1 cellular context compared by ENCODE assay signal in the genomic region with DNA sequence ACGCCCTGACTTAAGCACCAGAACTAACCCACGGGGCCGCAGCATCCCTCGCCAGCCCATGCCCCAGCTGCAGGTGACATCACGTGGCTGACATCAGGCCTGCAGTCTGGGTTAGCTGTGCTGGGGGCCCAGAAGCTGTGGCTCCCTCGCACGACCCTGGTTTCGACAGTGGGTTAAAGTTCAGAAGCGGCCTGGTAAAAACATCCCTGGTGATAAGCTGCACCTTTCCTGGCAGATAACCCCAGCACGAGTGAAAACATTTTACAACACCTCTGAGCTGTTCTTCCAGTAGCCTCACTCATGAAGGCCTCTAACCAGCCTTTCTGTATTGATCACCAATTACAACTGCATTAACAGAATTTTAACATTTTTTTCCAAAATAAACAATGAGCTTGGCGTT.
TF ChIP-seq lines count a peak whose summit lies in the region.

No MANE protein-coding gene starts in this region.

TF ChIP-seq in HepG2, 621 proteins besides CTCF, POLR2A, EP300 and RAD21 (continued from another document and continues in another):
- TF ChIP-seq, protein P1, sequence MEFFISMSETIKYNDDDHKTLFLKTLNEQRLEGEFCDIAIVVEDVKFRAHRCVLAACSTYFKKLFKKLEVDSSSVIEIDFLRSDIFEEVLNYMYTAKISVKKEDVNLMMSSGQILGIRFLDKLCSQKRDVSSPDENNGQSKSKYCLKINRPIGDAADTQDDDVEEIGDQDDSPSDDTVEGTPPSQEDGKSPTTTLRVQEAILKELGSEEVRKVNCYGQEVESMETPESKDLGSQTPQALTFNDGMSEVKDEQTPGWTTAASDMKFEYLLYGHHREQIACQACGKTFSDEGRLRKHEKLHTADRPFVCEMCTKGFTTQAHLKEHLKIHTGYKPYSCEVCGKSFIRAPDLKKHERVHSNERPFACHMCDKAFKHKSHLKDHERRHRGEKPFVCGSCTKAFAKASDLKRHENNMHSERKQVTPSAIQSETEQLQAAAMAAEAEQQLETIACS (CRISPR knock-in tag; IDR thresholded peaks at IDR 0.05) = no peak
- TF ChIP-seq ZNF160 (CRISPR knock-in tag; IDR thresholded peaks at IDR 0.05) (no peak), ZNF644 (CRISPR knock-in tag; IDR thresholded peaks at IDR 0.05; ENCODE audit: low read depth) (no peak), ZNF296 (CRISPR knock-in tag; conservative IDR thresholded peaks at IDR 0.05) (no peak), ZNF672 (CRISPR knock-in tag; IDR thresholded peaks at IDR 0.05) (no peak), ZNF260 (CRISPR knock-in tag; IDR thresholded peaks at IDR 0.05; ENCODE audit: borderline replicate concordance, low read depth) (no peak), ZNF451 (CRISPR knock-in tag; IDR thresholded peaks at IDR 0.05) (no peak), ZFP36L1 (CRISPR knock-in tag; IDR thresholded peaks at IDR 0.05) (no peak), ZNF607 (CRISPR knock-in tag; IDR thresholded peaks at IDR 0.05; ENCODE audit: borderline replicate concordance) (no peak), ZNF10 (CRISPR knock-in tag; IDR thresholded peaks at IDR 0.05; ENCODE audit: borderline replicate concordance, low read depth) (no peak), ZNF772 (CRISPR knock-in tag; IDR thresholded peaks at IDR 0.05) (no peak), JDP2 (CRISPR knock-in tag; IDR thresholded peaks at IDR 0.05; ENCODE audit: borderline replicate concordance) (no peak), NFKB2 (CRISPR knock-in tag; IDR thresholded peaks at IDR 0.05; ENCODE audit: borderline replicate concordance) (no peak), ZSCAN30 (CRISPR knock-in tag; IDR thresholded peaks at IDR 0.05) (no peak), XRCC5 (optimal IDR thresholded peaks at IDR 0.05; ENCODE audit: low read length) (no peak), ZNF331 (CRISPR knock-in tag; IDR thresholded peaks at IDR 0.05) (no peak), ATRX (CRISPR knock-in tag; IDR thresholded peaks at IDR 0.05; ENCODE audit: borderline replicate concordance) (no peak), STAG1 (CRISPR knock-in tag; IDR thresholded peaks at IDR 0.05) (peak; percentile 16; the same call in 1 of the 2 replicates), MAFK (conservative IDR thresholded peaks at IDR 0.05 in 1 of 2, IDR thresholded peaks at IDR 0.05 in 1 of 2; ENCODE audit: low read length in 2 of 2) (no peak), ZSCAN22 (CRISPR knock-in tag; IDR thresholded peaks at IDR 0.05) (no peak), ZFP1 (CRISPR knock-in tag; IDR thresholded peaks at IDR 0.05) (no peak), ZNF841 (CRISPR knock-in tag; IDR thresholded peaks at IDR 0.05; ENCODE audit: borderline replicate concordance) (no peak), ARNT2 (CRISPR knock-in tag; IDR thresholded peaks at IDR 0.05; ENCODE audit: low read depth) (no peak), THYN1 (CRISPR knock-in tag; IDR thresholded peaks at IDR 0.05; ENCODE audit: borderline replicate concordance, low read depth) (no peak), MYPOP (CRISPR knock-in tag; IDR thresholded peaks at IDR 0.05) (no peak), ZFP90 (CRISPR knock-in tag; IDR thresholded peaks at IDR 0.05; ENCODE audit: borderline replicate concordance) (0 out of 2 replicates have a peak, but pooled peaks have one; percentile 37), ATAD3A (CRISPR knock-in tag; IDR thresholded peaks at IDR 0.05) (no peak), MLLT10 (CRISPR knock-in tag; IDR thresholded peaks at IDR 0.05) (no peak), ELF1 (CRISPR knock-in tag; IDR thresholded peaks at IDR 0.05) (no peak), KDM5A (IDR thresholded peaks at IDR 0.05; ENCODE audit: borderline replicate concordance, low read length) (no peak), SAP130 (CRISPR knock-in tag; IDR thresholded peaks at IDR 0.05; ENCODE audit: low read depth) (0 out of 2 replicates have a peak, but pooled peaks have one; percentile 27), THAP7 (CRISPR knock-in tag; IDR thresholded peaks at IDR 0.05) (no peak), FOXK2 (IDR thresholded peaks at IDR 0.05) (no peak), RFX1 (IDR thresholded peaks at IDR 0.05) (no peak), ZNF329 (CRISPR knock-in tag; IDR thresholded peaks at IDR 0.05; ENCODE audit: low read depth) (no peak), ZNF18 (CRISPR knock-in tag; IDR thresholded peaks at IDR 0.05; ENCODE audit: insufficient replicate concordance) (no peak), KLF16 (CRISPR knock-in tag; IDR thresholded peaks at IDR 0.05) (no peak; a peak in 1 of 4 replicates), ZNF879 (CRISPR knock-in tag; IDR thresholded peaks at IDR 0.05) (no peak), ZNF512 (CRISPR knock-in tag; IDR thresholded peaks at IDR 0.05) (no peak), HOXA3 (CRISPR knock-in tag; IDR thresholded peaks at IDR 0.05) (peak; percentile 44; the same call in 1 of the 2 replicates), MTA3 (CRISPR knock-in tag; IDR thresholded peaks at IDR 0.05) (no peak), TGIF2 (CRISPR knock-in tag; IDR thresholded peaks at IDR 0.05) (no peak), ARID5B (CRISPR knock-in tag; IDR thresholded peaks at IDR 0.05) (peak; percentile 57; the same call in 1 of the 2 replicates), PAX8 (CRISPR knock-in tag; IDR thresholded peaks at IDR 0.05; ENCODE audit: borderline replicate concordance) (no peak), TBX2 (CRISPR knock-in tag; IDR thresholded peaks at IDR 0.05; ENCODE audit: borderline replicate concordance) (peak; percentile 66; the same call in 1 of the 2 replicates), ISX (CRISPR knock-in tag; conservative IDR thresholded peaks at IDR 0.05) (no peak), ZNF605 (CRISPR knock-in tag; IDR thresholded peaks at IDR 0.05) (no peak), GRHL1 (CRISPR knock-in tag; conservative IDR thresholded peaks at IDR 0.05) (no peak), ZFX (CRISPR knock-in tag; IDR thresholded peaks at IDR 0.05; ENCODE audit: low read depth) (peak; percentile 54; the same call in 1 of the 2 replicates), MYNN (CRISPR knock-in tag; IDR thresholded peaks at IDR 0.05; ENCODE audit: low read depth) (no peak)
- TF ChIP-seq, protein P2, sequence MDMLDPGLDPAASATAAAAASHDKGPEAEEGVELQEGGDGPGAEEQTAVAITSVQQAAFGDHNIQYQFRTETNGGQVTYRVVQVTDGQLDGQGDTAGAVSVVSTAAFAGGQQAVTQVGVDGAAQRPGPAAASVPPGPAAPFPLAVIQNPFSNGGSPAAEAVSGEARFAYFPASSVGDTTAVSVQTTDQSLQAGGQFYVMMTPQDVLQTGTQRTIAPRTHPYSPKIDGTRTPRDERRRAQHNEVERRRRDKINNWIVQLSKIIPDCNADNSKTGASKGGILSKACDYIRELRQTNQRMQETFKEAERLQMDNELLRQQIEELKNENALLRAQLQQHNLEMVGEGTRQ (IDR thresholded peaks at IDR 0.05; ENCODE audit: low read depth, low read length) = no peak
- TF ChIP-seq, protein P2 (CRISPR knock-in tag; IDR thresholded peaks at IDR 0.05; ENCODE audit: borderline replicate concordance) = peak; percentile 53; the same call in 1 of the 2 replicates
- TF ChIP-seq, protein P3, sequence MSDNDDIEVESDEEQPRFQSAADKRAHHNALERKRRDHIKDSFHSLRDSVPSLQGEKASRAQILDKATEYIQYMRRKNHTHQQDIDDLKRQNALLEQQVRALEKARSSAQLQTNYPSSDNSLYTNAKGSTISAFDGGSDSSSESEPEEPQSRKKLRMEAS (IDR thresholded peaks at IDR 0.05) = peak; percentile 67
- TF ChIP-seq, protein P4, sequence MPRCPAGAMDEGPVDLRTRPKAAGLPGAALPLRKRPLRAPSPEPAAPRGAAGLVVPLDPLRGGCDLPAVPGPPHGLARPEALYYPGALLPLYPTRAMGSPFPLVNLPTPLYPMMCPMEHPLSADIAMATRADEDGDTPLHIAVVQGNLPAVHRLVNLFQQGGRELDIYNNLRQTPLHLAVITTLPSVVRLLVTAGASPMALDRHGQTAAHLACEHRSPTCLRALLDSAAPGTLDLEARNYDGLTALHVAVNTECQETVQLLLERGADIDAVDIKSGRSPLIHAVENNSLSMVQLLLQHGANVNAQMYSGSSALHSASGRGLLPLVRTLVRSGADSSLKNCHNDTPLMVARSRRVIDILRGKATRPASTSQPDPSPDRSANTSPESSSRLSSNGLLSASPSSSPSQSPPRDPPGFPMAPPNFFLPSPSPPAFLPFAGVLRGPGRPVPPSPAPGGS (CRISPR knock-in tag; IDR thresholded peaks at IDR 0.05) = no peak
